Comparison of ENCODE assay signal across 1 cellular context in genomic region chr12:107361970-107362369, GRCh38.
TF ChIP-seq lines count a peak whose summit lies in the region.

No MANE protein-coding gene starts in this region.

TF ChIP-seq in WTC11, 78 proteins besides CTCF, POLR2A, EP300 and RAD21 (continued from another document):
- TF ChIP-seq PREB (CRISPR knock-in tag; IDR thresholded peaks at IDR 0.05; ENCODE audit: borderline replicate concordance) = no peak
- TF ChIP-seq ZNF671 (CRISPR knock-in tag; IDR thresholded peaks at IDR 0.05) = no peak
- no peak for TF ChIP-seq ZNF532 (CRISPR knock-in tag; IDR thresholded peaks at IDR 0.05; ENCODE audit: borderline replicate concordance)
- no peak for TF ChIP-seq JUN (CRISPR knock-in tag; IDR thresholded peaks at IDR 0.05)
- no peak for TF ChIP-seq NR2C2 (CRISPR knock-in tag; IDR thresholded peaks at IDR 0.05)
- no peak for TF ChIP-seq FOXJ3 (CRISPR knock-in tag; IDR thresholded peaks at IDR 0.05; ENCODE audit: borderline replicate concordance)
- TF ChIP-seq ATF3 (CRISPR knock-in tag; conservative IDR thresholded peaks at IDR 0.05) = no peak
- TF ChIP-seq ERG (CRISPR knock-in tag; IDR thresholded peaks at IDR 0.05) = no peak
- no peak for TF ChIP-seq SP1 (CRISPR knock-in tag; conservative IDR thresholded peaks at IDR 0.05)
- no peak for TF ChIP-seq ZNF138 (CRISPR knock-in tag; conservative IDR thresholded peaks at IDR 0.05)
- TF ChIP-seq GTF2I (CRISPR knock-in tag; conservative IDR thresholded peaks at IDR 0.05) = no peak
- no peak for TF ChIP-seq ATF6 (CRISPR knock-in tag; IDR thresholded peaks at IDR 0.05)
- no peak for TF ChIP-seq AFF4 (CRISPR knock-in tag; IDR thresholded peaks at IDR 0.05; ENCODE audit: borderline replicate concordance)
- TF ChIP-seq ELF4 (CRISPR knock-in tag; IDR thresholded peaks at IDR 0.05; ENCODE audit: low read depth) = no peak
- no peak for TF ChIP-seq NFYB (CRISPR knock-in tag; conservative IDR thresholded peaks at IDR 0.05; ENCODE audit: low read depth)
- no peak for TF ChIP-seq EMX1 (CRISPR knock-in tag; IDR thresholded peaks at IDR 0.05)
